In the genomic region with DNA sequence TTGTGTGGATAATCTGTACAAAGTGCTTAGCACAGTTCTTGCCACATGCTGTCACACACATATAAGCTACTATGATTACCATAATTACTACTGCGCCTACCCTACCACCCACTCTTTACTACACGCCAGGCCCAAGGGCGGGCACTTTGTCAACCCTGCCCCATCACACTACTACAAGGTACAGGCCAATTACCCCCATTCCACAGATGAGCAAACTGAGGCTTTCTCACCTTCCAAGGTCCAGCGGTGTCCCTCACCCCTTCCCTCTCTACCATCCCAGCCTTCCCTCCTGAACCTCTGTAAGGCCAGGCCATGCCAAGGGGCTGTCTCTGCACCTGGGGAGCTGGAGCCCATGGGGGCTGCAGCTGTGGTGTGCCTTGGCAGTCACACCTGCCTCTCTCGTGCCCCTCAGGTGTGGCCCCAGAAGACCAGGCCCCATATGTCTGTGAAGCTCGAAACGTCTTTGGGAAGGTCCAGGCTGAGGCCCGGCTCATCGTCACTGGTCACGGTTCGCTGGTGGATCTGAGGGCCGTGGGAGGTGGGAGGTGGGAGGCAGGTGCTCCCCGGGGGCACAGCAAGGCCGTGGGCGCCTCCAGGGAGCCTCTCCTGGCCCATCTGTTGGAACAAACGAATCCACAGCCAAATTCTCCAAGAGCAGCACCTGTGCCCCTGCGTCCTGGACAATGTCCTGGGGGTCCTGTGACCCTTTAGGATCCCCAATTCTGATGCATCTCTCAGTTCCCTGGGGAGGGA, we compare ENCODE assay signal across 19 cellular contexts. TPM values are rescaled to one million over a fixed set of nuclear protein-coding genes. Genes with fewer than 3 reads are reported as not detected.
"Had no signal": no experiment of that assay in that cellular context is flagged by ENCODE, and none has a peak within 500 bp of the region (broad histone marks: within the 10 kb centered on the region; RNA-seq: fewer than 3 reads in every experiment).

No MANE protein-coding gene starts in this region.

- H3K27ac Mint-ChIP-seq: activated naive CD4-positive, alpha-beta T cell treated with anti-CD3 and anti-CD28 coated beads, Interleukin-2, amount 50 U/mL, for 72 hours; activated T-helper 17 cell treated with anti-CD3 and anti-CD28 coated beads, Interleukin-2, amount 50 U/mL, for 72 hours; brain; nephron progenitor cell; stimulated activated naive CD8-positive, alpha-beta T cell treated with anti-CD3 and anti-CD28 coated beads, Interleukin-15, Interleukin-2, amounts not matched to agents 100 ng/mL and 50 ng/mL, for 24 hours had no signal

- H3K4me1 Mint-ChIP-seq: activated T-helper 17 cell treated with anti-CD3 and anti-CD28 coated beads, Interleukin-2, amount 50 U/mL, for 72 hours had no signal

- H3K36me3 Mint-ChIP-seq: activated naive CD4-positive, alpha-beta T cell treated with anti-CD3 and anti-CD28 coated beads, Interleukin-2, amount 50 U/mL, for 72 hours; brain had no signal

- ATAC-seq: activated naive CD4-positive, alpha-beta T cell treated with anti-CD3 and anti-CD28 coated beads, Interleukin-2, amount 50 U/mL, for 72 hours; activated T-helper 17 cell treated with anti-CD3 and anti-CD28 coated beads, Interleukin-2, amount 50 U/mL, for 72 hours had no signal

- H3K4me1 ChIP-seq: upper lobe of right lung had no signal

- H3K27me3 ChIP-seq: thyroid gland had no signal

- H3K27ac ChIP-seq: thyroid gland, upper lobe of right lung had no signal

- H3K36me3 ChIP-seq: left ventricle myocardium inferior, thyroid gland, upper lobe of right lung had no signal

- DNase-seq: activated CD4-positive, alpha-beta T cell treated with anti-CD3 and anti-CD28 coated beads for 1 hour; activated T-cell treated with anti-CD3 and anti-CD28 coated beads, Interleukin-2, amount 50 U/mL, for 1 hour; aorta; foreskin melanocyte; hippocampal formation; kidney glomerular epithelial cell; left ventricle myocardium inferior; mammary epithelial cell; nucleus accumbens; stimulated activated CD4-positive, alpha-beta T cell treated with anti-CD3 and anti-CD28 coated beads, Interleukin-12 subunit alpha, Interleukin-12 subunit beta, amount 100 ng/mL, for 4 hours; substantia nigra; T-helper 2 cell had no signal

- H3K4me3 Mint-ChIP-seq: activated T-helper 17 cell treated with anti-CD3 and anti-CD28 coated beads, Interleukin-2, amount 50 U/mL, for 72 hours; brain; stimulated activated naive CD8-positive, alpha-beta T cell treated with anti-CD3 and anti-CD28 coated beads, Interleukin-15, Interleukin-2, amounts not matched to agents 100 ng/mL and 50 ng/mL, for 24 hours had no signal

- H3K9me3 Mint-ChIP-seq: activated naive CD4-positive, alpha-beta T cell treated with anti-CD3 and anti-CD28 coated beads, Interleukin-2, amount 50 U/mL, for 72 hours; activated T-helper 17 cell treated with anti-CD3 and anti-CD28 coated beads, Interleukin-2, amount 50 U/mL, for 72 hours; nephron progenitor cell; stimulated activated naive CD8-positive, alpha-beta T cell treated with anti-CD3 and anti-CD28 coated beads, Interleukin-15, Interleukin-2, amounts not matched to agents 100 ng/mL and 50 ng/mL, for 24 hours had no signal

- H3K9me3 ChIP-seq: left ventricle myocardium inferior, thyroid gland, upper lobe of right lung had no signal

- H3K4me3 ChIP-seq: thyroid gland, upper lobe of right lung had no signal

RNA-seq across cellular contexts. Expression of gene HMCN2, which starts 54.6 kb away (rescaled TPM):
- total RNA-seq: activated naive CD4-positive, alpha-beta T cell treated with anti-CD3 and anti-CD28 coated beads, Interleukin-2, amount 50 U/mL, for 72 hours; activated T-helper 17 cell treated with anti-CD3 and anti-CD28 coated beads, Interleukin-2, amount 50 U/mL, for 72 hours had no signal
